Comparison of ENCODE assay signal across 15 cellular contexts in the genomic region with DNA sequence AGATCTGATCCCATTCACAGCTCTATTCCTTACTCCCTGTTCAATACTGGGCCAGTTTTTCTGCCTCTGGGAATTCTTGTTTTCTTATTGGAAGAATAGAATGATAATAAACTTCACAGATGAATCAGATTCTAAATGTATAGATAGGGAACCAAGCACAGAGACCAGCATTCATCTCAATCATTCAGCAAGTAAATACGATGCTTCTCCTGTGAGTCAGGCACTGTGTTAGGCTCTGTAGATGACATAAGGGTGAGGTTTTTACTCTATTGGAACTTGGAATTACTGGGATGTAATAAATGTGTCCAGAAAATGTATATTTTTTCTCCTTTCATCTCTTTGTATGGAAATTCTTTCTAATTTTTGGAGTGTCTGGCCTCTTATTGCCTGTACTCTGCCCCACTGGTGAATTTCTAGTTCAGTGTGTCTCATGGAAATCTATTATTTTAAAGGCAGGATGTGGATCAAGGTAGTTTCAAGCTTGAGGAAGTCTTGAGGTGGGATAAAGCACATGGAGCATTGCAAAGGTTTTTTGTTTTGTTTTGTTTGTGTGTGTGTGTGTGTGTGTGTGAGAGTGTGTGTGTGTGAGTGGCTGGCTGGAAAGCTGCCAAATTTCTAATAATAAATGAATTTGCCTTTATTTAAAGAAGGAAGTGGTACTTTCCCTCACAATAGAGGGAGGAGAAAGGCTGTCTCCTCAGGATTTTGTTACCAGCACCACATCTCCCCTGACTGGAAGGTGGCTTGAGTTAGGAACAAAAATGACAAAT.
"Had no signal": no experiment of that assay in that cellular context is flagged by ENCODE, and none has a peak within 500 bp of the region (broad histone marks: within the 10 kb centered on the region; RNA-seq: fewer than 3 reads in every experiment).

No MANE protein-coding gene starts in this region.

- H3K36me3 Mint-ChIP-seq: mesothelial cell of epicardium had no signal

- H3K4me3 ChIP-seq: cardiac muscle cell, lower lobe of right lung, ovary, transverse colon had no signal

- H3K4me3 Mint-ChIP-seq: mesothelial cell of epicardium had no signal

- H3K27ac ChIP-seq: cardiac muscle cell, lower lobe of right lung, ovary, transverse colon, WERI-Rb-1 had no signal

- H3K36me3 ChIP-seq: cardiac muscle cell, lower lobe of right lung, ovary, transverse colon, WERI-Rb-1 had no signal

- ATAC-seq: left colon; lower lobe of right lung; sciatic nerve; stimulated activated naive CD8-positive, alpha-beta T cell treated with anti-CD3 and anti-CD28 coated beads, Interleukin-15, Interleukin-2, amounts not matched to agents 100 U/mL and 50 U/mL, for 24 hours had no signal

- H3K27ac Mint-ChIP-seq: mesothelial cell of epicardium had no signal

- H3K4me1 ChIP-seq: lower lobe of right lung, transverse colon had no signal

- H3K9me3 Mint-ChIP-seq: mesothelial cell of epicardium had no signal

- DNase-seq: activated CD4-positive, alpha-beta T cell treated with anti-CD3 and anti-CD28 coated beads, Interleukin-2, amount 50 U/mL, for 48 hours; activated effector memory CD4-positive, alpha-beta T cell treated with Interleukin-2 at 50 U/mL for 16 hours; activated naive CD4-positive, alpha-beta T cell treated with anti-CD3 and anti-CD28 coated beads, Interleukin-2, amount 50 U/mL, for 16 hours; activated T-cell treated with anti-CD3 and anti-CD28 coated beads, Interleukin-2, amount 50 U/mL, for 1 hour; foreskin fibroblast; head of caudate nucleus; left colon; lower lobe of right lung; ovary; stimulated activated naive CD8-positive, alpha-beta T cell treated with anti-CD3 and anti-CD28 coated beads, Interleukin-15, Interleukin-2, amounts not matched to agents 100 U/mL and 50 U/mL, for 24 hours; transverse colon; WERI-Rb-1 had no signal

- H3K27me3 ChIP-seq: cardiac muscle cell, ovary, transverse colon had no signal

- H3K9me3 ChIP-seq: lower lobe of right lung, ovary, transverse colon had no signal
